Comparison of ENCODE assay signal across 1 cellular context in the genomic region with DNA sequence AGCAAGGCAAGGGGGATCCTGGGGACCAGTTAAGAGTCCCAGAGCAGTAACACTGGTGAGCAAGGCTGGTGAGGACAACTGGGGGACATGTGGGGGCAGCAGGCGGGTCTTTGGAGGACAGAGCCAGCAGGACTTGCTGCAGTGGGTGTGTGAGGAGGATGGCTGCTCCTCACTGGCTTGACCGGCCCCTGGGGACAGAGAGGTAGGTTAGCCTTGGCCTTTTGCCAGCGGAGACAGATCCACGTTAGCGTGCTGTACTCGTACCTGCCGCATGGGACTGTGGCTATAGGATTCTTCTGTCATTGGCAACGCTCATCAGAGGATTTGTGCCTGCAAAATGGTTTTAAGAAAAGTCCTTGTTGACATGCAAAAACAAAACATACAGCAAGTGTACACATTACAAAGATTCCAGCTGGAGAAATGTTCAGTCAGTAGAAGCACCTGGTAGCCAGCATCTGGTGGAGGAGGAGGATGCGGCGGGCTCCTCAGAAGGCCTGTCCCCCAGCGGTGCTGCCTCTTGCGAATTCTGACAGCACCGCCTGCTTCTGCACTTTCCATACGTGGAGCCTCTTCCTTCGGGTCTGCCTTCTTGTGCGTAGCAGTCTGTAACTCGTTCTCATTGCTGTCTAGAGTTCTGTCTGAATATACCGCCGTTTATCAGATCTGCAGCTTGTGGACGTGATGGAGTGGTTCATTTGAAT.
TF ChIP-seq lines count a peak whose summit lies in the region.

No MANE protein-coding gene starts in this region.

TF ChIP-seq in GM23338, 12 proteins besides CTCF, POLR2A, EP300 and RAD21:
- no peak for TF ChIP-seq EZH2 (IDR thresholded peaks at IDR 0.05; ENCODE audit: low read depth, unreplicated experiment)
- TF ChIP-seq, protein P1, sequence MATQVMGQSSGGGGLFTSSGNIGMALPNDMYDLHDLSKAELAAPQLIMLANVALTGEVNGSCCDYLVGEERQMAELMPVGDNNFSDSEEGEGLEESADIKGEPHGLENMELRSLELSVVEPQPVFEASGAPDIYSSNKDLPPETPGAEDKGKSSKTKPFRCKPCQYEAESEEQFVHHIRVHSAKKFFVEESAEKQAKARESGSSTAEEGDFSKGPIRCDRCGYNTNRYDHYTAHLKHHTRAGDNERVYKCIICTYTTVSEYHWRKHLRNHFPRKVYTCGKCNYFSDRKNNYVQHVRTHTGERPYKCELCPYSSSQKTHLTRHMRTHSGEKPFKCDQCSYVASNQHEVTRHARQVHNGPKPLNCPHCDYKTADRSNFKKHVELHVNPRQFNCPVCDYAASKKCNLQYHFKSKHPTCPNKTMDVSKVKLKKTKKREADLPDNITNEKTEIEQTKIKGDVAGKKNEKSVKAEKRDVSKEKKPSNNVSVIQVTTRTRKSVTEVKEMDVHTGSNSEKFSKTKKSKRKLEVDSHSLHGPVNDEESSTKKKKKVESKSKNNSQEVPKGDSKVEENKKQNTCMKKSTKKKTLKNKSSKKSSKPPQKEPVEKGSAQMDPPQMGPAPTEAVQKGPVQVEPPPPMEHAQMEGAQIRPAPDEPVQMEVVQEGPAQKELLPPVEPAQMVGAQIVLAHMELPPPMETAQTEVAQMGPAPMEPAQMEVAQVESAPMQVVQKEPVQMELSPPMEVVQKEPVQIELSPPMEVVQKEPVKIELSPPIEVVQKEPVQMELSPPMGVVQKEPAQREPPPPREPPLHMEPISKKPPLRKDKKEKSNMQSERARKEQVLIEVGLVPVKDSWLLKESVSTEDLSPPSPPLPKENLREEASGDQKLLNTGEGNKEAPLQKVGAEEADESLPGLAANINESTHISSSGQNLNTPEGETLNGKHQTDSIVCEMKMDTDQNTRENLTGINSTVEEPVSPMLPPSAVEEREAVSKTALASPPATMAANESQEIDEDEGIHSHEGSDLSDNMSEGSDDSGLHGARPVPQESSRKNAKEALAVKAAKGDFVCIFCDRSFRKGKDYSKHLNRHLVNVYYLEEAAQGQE (IDR thresholded peaks at IDR 0.05; ENCODE audit: unreplicated experiment), result no peak
- TF ChIP-seq POLR2AphosphoS5 (IDR thresholded peaks at IDR 0.05; ENCODE audit: low read depth), result no peak
- no peak for TF ChIP-seq EZH2phosphoT487 (IDR thresholded peaks at IDR 0.05; ENCODE audit: unreplicated experiment)
- TF ChIP-seq JUNB (IDR thresholded peaks at IDR 0.05; ENCODE audit: unreplicated experiment), result no peak
